Comparison of ENCODE assay signal across 1 cellular context in genomic region chr17:42997984-42998938, GRCh38.
TF ChIP-seq lines count a peak whose summit lies in the region.

Gene RPL27, plus strand, starts transcription at chr17:42998419. Its CDS starts 332 bp downstream, at chr17:42998751.

TF ChIP-seq in GM12878, 131 proteins besides CTCF, POLR2A, EP300 and RAD21 (continued from another document):
- no peak for TF ChIP-seq CUX1 (IDR thresholded peaks at IDR 0.05; ENCODE audit: insufficient replicate concordance, low read depth, low read length)
- TF ChIP-seq JUNB (IDR thresholded peaks at IDR 0.05), result no peak; the same call in 1 of the 2 replicates
- TF ChIP-seq CHD1 (IDR thresholded peaks at IDR 0.05; ENCODE audit: low read depth, low read length), result no peak
- peak; percentile 97 for TF ChIP-seq GABPA (IDR thresholded peaks at IDR 0.05; ENCODE audit: low read depth)
- TF ChIP-seq RELA (IDR thresholded peaks at IDR 0.05; ENCODE audit: borderline replicate concordance, partially characterized antibody), result peak; percentile 83
- TF ChIP-seq NFXL1 (IDR thresholded peaks at IDR 0.05; ENCODE audit: borderline replicate concordance), result no peak
- peak; percentile 91 for TF ChIP-seq SKIL (IDR thresholded peaks at IDR 0.05; ENCODE audit: low read depth, poor library complexity, severe bottlenecking)
- TF ChIP-seq STAT1 (conservative IDR thresholded peaks at IDR 0.05), result peak; percentile 96
